8 cellular contexts compared by ENCODE assay signal in genomic region chr6:78868124-78868523, GRCh38. TPM values are rescaled to one million over a fixed set of nuclear protein-coding genes. Genes with fewer than 3 reads are reported as not detected.
DNase-seq lines count a peak whose midpoint lies in the region; ATAC-seq and TF ChIP-seq lines count a peak whose summit lies in the region.

No MANE protein-coding gene starts in this region.

- 42% methylated on average over 8 of the region's 8 CpGs for whole genome bisulfite sequencing in hepatocyte (ENCODE audit: low lambda C conversion rate, missing lambda C conversion rate)

- DNase-seq in NCI-H82 (lab: John Stamatoyannopoulos, UW) (peak; percentile 30), NCI-H82 treated with DMSO at 0.1 percent for 48 hours (lab: John Stamatoyannopoulos, UW; ENCODE audit: unreplicated experiment) (no peak), hepatocyte (ENCODE audit: low spot score) (no peak), A172 (ENCODE audit: low spot score) (no peak)
- DNase-seq in stimulated activated naive CD8-positive, alpha-beta T cell treated with anti-CD3 and anti-CD28 coated beads, Interleukin-15, amount 100 ng/mL, for 72 hours: no peak

- peaks cover 9% of the 10 kb centered on the region for H3K79me2 ChIP-seq in hepatocyte

- no peaks in the 10 kb centered on the region for H3K4me1 ChIP-seq in hepatocyte (ENCODE audit: insufficient read depth)

- no peaks in the 10 kb centered on the region for H3K9me3 ChIP-seq in hepatocyte (ENCODE audit: low read depth)

- peak overlapping the region; percentile 99 for H2AFZ ChIP-seq in hepatocyte

- H3K27ac ChIP-seq in VCaP (peak overlapping the region; percentile 84), hepatocyte (peak overlapping the region; percentile 77)

- H3K4me3 ChIP-seq in hepatocyte: peak overlapping the region; percentile 78

- no peaks in the 10 kb centered on the region for H4K20me1 ChIP-seq in hepatocyte (ENCODE audit: insufficient read depth, poor library complexity, severe bottlenecking)

- H3K9me3 Mint-ChIP-seq in stimulated activated naive CD8-positive, alpha-beta T cell treated with anti-CD3 and anti-CD28 coated beads, Interleukin-15, amount 100 ng/mL, for 72 hours: no peaks in the 10 kb centered on the region

- H3K27me3 ChIP-seq in hepatocyte: no peaks in the 10 kb centered on the region

- no peaks in the 10 kb centered on the region for H3K9me2 ChIP-seq in hepatocyte (replicated peaks; ENCODE audit: insufficient read depth)

- peak overlapping the region; percentile 74 for H3K4me2 ChIP-seq in hepatocyte

- H3K36me3 ChIP-seq in hepatocyte (replicated peaks; ENCODE audit: insufficient read depth, low read depth): no peaks in the 10 kb centered on the region

- H3K4me3 Mint-ChIP-seq in stimulated activated naive CD8-positive, alpha-beta T cell treated with anti-CD3 and anti-CD28 coated beads, Interleukin-15, amount 100 ng/mL, for 72 hours: peak overlapping the region; percentile 92 to 94

- H3K27me3 Mint-ChIP-seq in stimulated activated naive CD8-positive, alpha-beta T cell treated with anti-CD3 and anti-CD28 coated beads, Interleukin-15, amount 100 ng/mL, for 72 hours: no peaks in the 10 kb centered on the region

- no peak for ATAC-seq in stimulated activated naive CD8-positive, alpha-beta T cell treated with anti-CD3 and anti-CD28 coated beads, Interleukin-15, amount 100 ng/mL, for 72 hours
- ATAC-seq in HG02588 (IDR thresholded peaks at IDR 0.05; ENCODE audit: unreplicated experiment) (no peak), GM21423 (IDR thresholded peaks at IDR 0.05; ENCODE audit: unreplicated experiment) (no peak)

- H3K27ac Mint-ChIP-seq in stimulated activated naive CD8-positive, alpha-beta T cell treated with anti-CD3 and anti-CD28 coated beads, Interleukin-15, amount 100 ng/mL, for 72 hours: peak overlapping the region; percentile 89 to 96

- 0 out of 2 replicates have a peak, but pooled peaks have one; percentile 2 for TF ChIP-seq CTCF in VCaP (conservative IDR thresholded peaks at IDR 0.05)
- no peak for TF ChIP-seq CTCF in hepatocyte (IDR thresholded peaks at IDR 0.05; ENCODE audit: poor library complexity)

- peaks cover 9% of the 10 kb centered on the region for H3K4me1 Mint-ChIP-seq in stimulated activated naive CD8-positive, alpha-beta T cell treated with anti-CD3 and anti-CD28 coated beads, Interleukin-15, amount 100 ng/mL, for 72 hours

RNA-seq across cellular contexts. Expression of gene IRAK1BP1, which starts 0.8 kb away (rescaled TPM):
- total RNA-seq in hepatocyte: 4.3 and 4.7 TPM in 2 replicates
- 1.9 and 2.7 TPM in 2 replicates for polyA plus RNA-seq in hepatocyte
- 5.1 and 6.5 TPM in 2 replicates for total RNA-seq in A172 (2014; rRNA removed; shearing (Covaris generic))
